8 cellular contexts compared by ENCODE assay signal in genomic region chr11:65576232-65576866, GRCh38. TPM values are rescaled to one million over a fixed set of nuclear protein-coding genes. Genes with fewer than 3 reads are reported as not detected.
A peak's percentile ranks its signal among the peaks of the same experiment; 100 is the strongest.
DNase-seq lines count a peak whose midpoint lies in the region; ATAC-seq and TF ChIP-seq lines count a peak whose summit lies in the region.

No MANE protein-coding gene starts in this region.

- TF ChIP-seq CTCF in WERI-Rb-1 (IDR thresholded peaks at IDR 0.05; ENCODE audit: low read depth, low read length): no peak
- TF ChIP-seq CTCF in glutamatergic neuron (IDR thresholded peaks at IDR 0.05; ENCODE audit: partially characterized antibody, unreplicated experiment): no peak

- H3K27ac ChIP-seq in WERI-Rb-1 (peak overlapping the region; percentile 43; the same call in 1 of the 2 replicates), skeletal muscle tissue (ENCODE audit: low read depth, low read length) (peak overlapping the region; percentile 100)

- DNase-seq in WERI-Rb-1 (no peak), glutamatergic neuron (no peak), NK-92 (lab: John Stamatoyannopoulos, UW; ENCODE audit: unreplicated experiment) (no peak)

- H3K4me1 ChIP-seq in skeletal muscle tissue (ENCODE audit: control insufficient read depth in 3 of 3, insufficient read depth in 3 of 3, low read length in 3 of 3): peaks cover 69 to 77% (median 77%) of the 10 kb centered on the region in 3 donors

- no peaks in the 10 kb centered on the region for H3K27me3 ChIP-seq in WERI-Rb-1 (ENCODE audit: insufficient read depth, low read depth, severe bottlenecking)
- no peaks in the 10 kb centered on the region for H3K27me3 ChIP-seq in skeletal muscle tissue (ENCODE audit: control insufficient read depth in 3 of 3, insufficient read depth in 3 of 3, low read length in 3 of 3)

- peaks cover 17% of the 10 kb centered on the region for H3K4me1 Mint-ChIP-seq in glutamatergic neuron (ENCODE audit: low read depth, unreplicated experiment)

- H3K4me3 ChIP-seq in WERI-Rb-1 (ENCODE audit: low read depth, low read length) (peak overlapping the region; percentile 58), skeletal muscle tissue (ENCODE audit: low read length in 3 of 3) (peak overlapping the region; percentile 80 to 90 (median 88))

- peak overlapping the region; percentile 99 to 100 (median 99) for H3K9ac ChIP-seq in skeletal muscle tissue (ENCODE audit: low read depth in 1 of 3, low read length in 3 of 3)

- no peaks in the 10 kb centered on the region for H3K36me3 Mint-ChIP-seq in glutamatergic neuron (ENCODE audit: unreplicated experiment)

- no peaks in the 10 kb centered on the region for H3K9me3 ChIP-seq in WERI-Rb-1 (ENCODE audit: severe bottlenecking)
- no peaks in the 10 kb centered on the region for H3K9me3 ChIP-seq in skeletal muscle tissue (ENCODE audit: control insufficient read depth in 3 of 3, low read length in 3 of 3)

- ATAC-seq in GM21367 (IDR thresholded peaks at IDR 0.05; ENCODE audit: unreplicated experiment) (no peak), HG03097 (IDR thresholded peaks at IDR 0.05; ENCODE audit: low FRiP score, unreplicated experiment) (no peak), HG03342 (IDR thresholded peaks at IDR 0.05; ENCODE audit: unreplicated experiment) (no peak)

- H3K27ac Mint-ChIP-seq in glutamatergic neuron (ENCODE audit: unreplicated experiment): no peak overlapping the region

- H3K36me3 ChIP-seq in WERI-Rb-1: peaks cover 18% of the 10 kb centered on the region
- peaks cover 31 to 36% (median 32%) of the 10 kb centered on the region in 3 donors for H3K36me3 ChIP-seq in skeletal muscle tissue (ENCODE audit: control insufficient read depth in 3 of 3, insufficient read depth in 3 of 3, low read length in 3 of 3)

- peak overlapping the region; percentile 21 for H3K4me3 Mint-ChIP-seq in glutamatergic neuron (ENCODE audit: unreplicated experiment)

- H3K27me3 Mint-ChIP-seq in glutamatergic neuron (ENCODE audit: unreplicated experiment): peaks cover 19% of the 10 kb centered on the region

- TF ChIP-seq POLR2A in GM18526 (IDR thresholded peaks at IDR 0.05; ENCODE audit: extremely low read depth, insufficient read length): peak; percentile 11

- peaks cover 24% of the 10 kb centered on the region for H3K9me3 Mint-ChIP-seq in glutamatergic neuron (ENCODE audit: unreplicated experiment)

RNA-seq across cellular contexts. Expression of gene EHBP1L1, which starts 0.5 kb away (rescaled TPM):
- 14.2 TPM for total RNA-seq in glutamatergic neuron (ENCODE audit: unreplicated experiment)
- total RNA-seq in skeletal muscle tissue: 157 TPM

RNA-seq across cellular contexts. Expression of gene FAM89B, which starts 4.0 kb away (rescaled TPM):
- total RNA-seq in glutamatergic neuron (ENCODE audit: unreplicated experiment) (184 TPM), skeletal muscle tissue (14.6 TPM)

RNA-seq across cellular contexts. Expression of gene ZNRD2, which starts 6.1 kb away (rescaled TPM):
- total RNA-seq in glutamatergic neuron (ENCODE audit: unreplicated experiment) (37.9 TPM), skeletal muscle tissue (23.0 TPM)

RNA-seq across cellular contexts. Expression of gene LTBP3, which starts 18.2 kb away (rescaled TPM):
- total RNA-seq in glutamatergic neuron (ENCODE audit: unreplicated experiment) (2.5 TPM), skeletal muscle tissue (32.9 TPM)

RNA-seq across cellular contexts. Expression of gene KCNK7, which starts 19.3 kb away (rescaled TPM):
- total RNA-seq in glutamatergic neuron (ENCODE audit: unreplicated experiment): 0.69 TPM
- total RNA-seq in skeletal muscle tissue: not detected

Comparison
In these comparisons a context has a peak if more than half of its experiments do, and no peak if none do; other contexts are left out.
1. RNA of gene EHBP1L1, which starts 0.5 kb away (total RNA-seq): 157 TPM in skeletal muscle tissue (single experiment); 14.2 TPM in glutamatergic neuron (single experiment); every median in the first group is over 10 times any median in the second.
2. RNA of gene FAM89B, which starts 4.0 kb away (total RNA-seq): 184 TPM in glutamatergic neuron (single experiment); 14.6 TPM in skeletal muscle tissue (single experiment); every median in the first group is over 10 times any median in the second.